Comparison of ENCODE assay signal across 1 cellular context in the genomic region with DNA sequence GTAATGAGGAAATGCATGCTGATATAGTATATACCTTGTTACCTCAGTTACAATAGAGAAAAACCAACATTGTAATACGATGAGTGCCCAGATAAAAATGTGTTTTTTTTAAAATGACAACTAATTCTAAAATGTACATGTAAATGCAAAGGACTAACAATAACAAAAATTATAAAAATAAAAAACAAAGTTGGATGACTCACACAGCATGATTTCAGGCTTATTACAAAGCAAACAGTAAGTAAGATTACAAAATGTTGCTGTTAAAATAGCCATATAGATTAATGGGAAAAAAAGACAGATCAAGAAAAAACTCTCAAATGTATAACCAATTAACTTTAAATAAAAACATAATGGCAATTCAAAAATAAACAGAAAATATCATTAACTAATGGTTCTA.
TF ChIP-seq lines count a peak whose summit lies in the region.

No MANE protein-coding gene starts in this region.

TF ChIP-seq in GM23338, 12 proteins besides CTCF, POLR2A, EP300 and RAD21:
- TF ChIP-seq, protein P1, sequence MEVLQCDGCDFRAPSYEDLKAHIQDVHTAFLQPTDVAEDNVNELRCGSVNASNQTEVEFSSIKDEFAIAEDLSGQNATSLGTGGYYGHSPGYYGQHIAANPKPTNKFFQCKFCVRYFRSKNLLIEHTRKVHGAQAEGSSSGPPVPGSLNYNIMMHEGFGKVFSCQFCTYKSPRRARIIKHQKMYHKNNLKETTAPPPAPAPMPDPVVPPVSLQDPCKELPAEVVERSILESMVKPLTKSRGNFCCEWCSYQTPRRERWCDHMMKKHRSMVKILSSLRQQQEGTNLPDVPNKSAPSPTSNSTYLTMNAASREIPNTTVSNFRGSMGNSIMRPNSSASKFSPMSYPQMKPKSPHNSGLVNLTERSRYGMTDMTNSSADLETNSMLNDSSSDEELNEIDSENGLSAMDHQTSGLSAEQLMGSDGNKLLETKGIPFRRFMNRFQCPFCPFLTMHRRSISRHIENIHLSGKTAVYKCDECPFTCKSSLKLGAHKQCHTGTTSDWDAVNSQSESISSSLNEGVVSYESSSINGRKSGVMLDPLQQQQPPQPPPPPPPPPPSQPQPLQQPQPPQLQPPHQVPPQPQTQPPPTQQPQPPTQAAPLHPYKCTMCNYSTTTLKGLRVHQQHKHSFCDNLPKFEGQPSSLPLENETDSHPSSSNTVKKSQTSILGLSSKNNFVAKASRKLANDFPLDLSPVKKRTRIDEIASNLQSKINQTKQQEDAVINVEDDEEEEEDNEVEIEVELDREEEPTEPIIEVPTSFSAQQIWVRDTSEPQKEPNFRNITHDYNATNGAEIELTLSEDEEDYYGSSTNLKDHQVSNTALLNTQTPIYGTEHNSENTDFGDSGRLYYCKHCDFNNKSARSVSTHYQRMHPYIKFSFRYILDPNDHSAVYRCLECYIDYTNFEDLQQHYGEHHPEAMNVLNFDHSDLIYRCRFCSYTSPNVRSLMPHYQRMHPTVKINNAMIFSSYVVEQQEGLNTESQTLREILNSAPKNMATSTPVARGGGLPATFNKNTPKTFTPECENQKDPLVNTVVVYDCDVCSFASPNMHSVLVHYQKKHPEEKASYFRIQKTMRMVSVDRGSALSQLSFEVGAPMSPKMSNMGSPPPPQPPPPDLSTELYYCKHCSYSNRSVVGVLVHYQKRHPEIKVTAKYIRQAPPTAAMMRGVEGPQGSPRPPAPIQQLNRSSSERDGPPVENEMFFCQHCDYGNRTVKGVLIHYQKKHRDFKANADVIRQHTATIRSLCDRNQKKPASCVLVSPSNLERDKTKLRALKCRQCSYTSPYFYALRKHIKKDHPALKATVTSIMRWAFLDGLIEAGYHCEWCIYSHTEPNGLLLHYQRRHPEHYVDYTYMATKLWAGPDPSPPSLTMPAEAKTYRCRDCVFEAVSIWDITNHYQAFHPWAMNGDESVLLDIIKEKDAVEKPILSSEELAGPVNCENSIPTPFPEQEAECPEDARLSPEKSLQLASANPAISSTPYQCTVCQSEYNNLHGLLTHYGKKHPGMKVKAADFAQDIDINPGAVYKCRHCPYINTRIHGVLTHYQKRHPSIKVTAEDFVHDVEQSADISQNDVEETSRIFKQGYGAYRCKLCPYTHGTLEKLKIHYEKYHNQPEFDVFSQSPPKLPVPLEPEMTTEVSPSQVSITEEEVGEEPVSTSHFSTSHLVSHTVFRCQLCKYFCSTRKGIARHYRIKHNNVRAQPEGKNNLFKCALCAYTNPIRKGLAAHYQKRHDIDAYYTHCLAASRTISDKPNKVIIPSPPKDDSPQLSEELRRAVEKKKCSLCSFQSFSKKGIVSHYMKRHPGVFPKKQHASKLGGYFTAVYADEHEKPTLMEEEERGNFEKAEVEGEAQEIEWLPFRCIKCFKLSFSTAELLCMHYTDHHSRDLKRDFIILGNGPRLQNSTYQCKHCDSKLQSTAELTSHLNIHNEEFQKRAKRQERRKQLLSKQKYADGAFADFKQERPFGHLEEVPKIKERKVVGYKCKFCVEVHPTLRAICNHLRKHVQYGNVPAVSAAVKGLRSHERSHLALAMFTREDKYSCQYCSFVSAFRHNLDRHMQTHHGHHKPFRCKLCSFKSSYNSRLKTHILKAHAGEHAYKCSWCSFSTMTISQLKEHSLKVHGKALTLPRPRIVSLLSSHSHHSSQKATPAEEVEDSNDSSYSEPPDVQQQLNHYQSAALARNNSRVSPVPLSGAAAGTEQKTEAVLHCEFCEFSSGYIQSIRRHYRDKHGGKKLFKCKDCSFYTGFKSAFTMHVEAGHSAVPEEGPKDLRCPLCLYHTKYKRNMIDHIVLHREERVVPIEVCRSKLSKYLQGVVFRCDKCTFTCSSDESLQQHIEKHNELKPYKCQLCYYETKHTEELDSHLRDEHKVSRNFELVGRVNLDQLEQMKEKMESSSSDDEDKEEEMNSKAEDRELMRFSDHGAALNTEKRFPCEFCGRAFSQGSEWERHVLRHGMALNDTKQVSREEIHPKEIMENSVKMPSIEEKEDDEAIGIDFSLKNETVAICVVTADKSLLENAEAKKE (CRISPR knock-in tag; IDR thresholded peaks at IDR 0.05): no peak
- TF ChIP-seq ZNF331 (CRISPR knock-in tag; IDR thresholded peaks at IDR 0.05; ENCODE audit: low read depth) (no peak), CREB1 (CRISPR knock-in tag; IDR thresholded peaks at IDR 0.05; ENCODE audit: low read depth) (no peak), STAT1 (IDR thresholded peaks at IDR 0.05; ENCODE audit: unreplicated experiment) (no peak)
